ENCODE assay signal across 8 cellular contexts in the genomic region with DNA sequence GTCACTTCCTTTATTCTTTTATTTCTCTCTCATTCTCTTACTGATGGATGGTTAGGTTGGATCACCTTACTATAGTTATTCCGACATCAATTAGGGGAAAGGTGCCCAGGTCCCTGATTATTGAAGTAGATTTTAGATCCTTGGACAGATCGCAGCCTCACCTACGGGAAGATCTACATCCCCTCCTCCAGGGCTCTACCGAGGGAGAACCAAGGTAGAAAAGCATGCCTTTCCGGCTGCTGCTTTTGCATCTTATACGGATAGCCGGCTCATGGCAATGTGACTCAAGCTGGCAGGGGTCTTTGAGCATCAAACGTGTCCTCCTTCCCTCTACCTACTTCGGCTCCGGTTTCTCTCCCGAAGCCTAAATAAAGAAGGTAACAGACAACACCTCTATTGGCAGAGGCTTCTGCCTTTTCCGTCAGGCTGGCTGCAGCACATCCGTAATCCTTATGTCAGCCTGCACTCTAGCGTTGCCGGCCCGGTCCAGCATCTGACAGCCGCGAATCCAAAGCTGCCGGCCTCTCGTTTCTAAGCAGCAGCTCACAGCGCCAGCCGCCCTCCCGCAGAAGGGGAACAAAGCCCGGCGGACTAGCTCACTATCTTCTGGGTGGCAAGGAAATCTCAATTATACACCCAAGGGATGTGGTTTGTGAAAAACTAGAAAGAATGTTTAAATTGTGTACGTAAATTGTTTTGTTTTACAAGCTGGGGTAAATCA. TPM values are rescaled to one million over a fixed set of nuclear protein-coding genes. Genes with fewer than 3 reads are reported as not detected.
A peak's percentile ranks its signal among the peaks of the same experiment; 100 is the strongest.
DNase-seq lines count a peak whose midpoint lies in the region; ATAC-seq and TF ChIP-seq lines count a peak whose summit lies in the region.

No MANE protein-coding gene starts in this region.

- intact Hi-C loops in activated T-helper 1 cell treated with anti-CD3 and anti-CD28 coated beads, Interleukin-12 subunit alpha, Interleukin-12 subunit beta, Interleukin-2, Interleukin-4 antibody, amounts not matched to agents 30 ng/mL and 10 ng/mL and 1 ng/mL, durations not matched to agents 14 hours and 24 hours and 36 hours (cut with micrococcal nuclease): no loop called here

- peak overlapping the region; percentile 92 for H2AFZ ChIP-seq in neuronal stem cell (ENCODE audit: low read length)

- H3K27ac ChIP-seq in SJSA1 (no peak overlapping the region), neuronal stem cell (replicated peaks; ENCODE audit: low read length) (no peak overlapping the region)

- no peak overlapping the region for H3K18ac ChIP-seq in neuronal stem cell (ENCODE audit: low read length)

- H3K14ac ChIP-seq in neuronal stem cell (ENCODE audit: low read length): no peak overlapping the region

- DNase-seq in BE2C (peak; percentile 75), HAP-1 (ENCODE audit: low spot score in 2 of 2) (peak; percentile 59 to 79), SJSA1 (ENCODE audit: low read depth in 1 of 2, low spot score in 2 of 2) (peak; percentile 18 to 52), foreskin melanocyte (peak; percentile 38), neuronal stem cell (ENCODE audit: low spot score) (peak; percentile 51), NCI-H187 treated with DMSO at 0.1 percent for 48 hours (lab: John Stamatoyannopoulos, UW) (no peak)
- DNase-seq in natural killer cell treated with Interleukin-12 subunit alpha and Interleukin-12 subunit beta and Interleukin-15 and Interleukin-18, amount 100 ng/mL, for 72 hours (ENCODE audit: low spot score): no peak
- no peak for DNase-seq in activated T-helper 1 cell treated with anti-CD3 and anti-CD28 coated beads, Interleukin-12 subunit alpha, Interleukin-12 subunit beta, Interleukin-2, Interleukin-4 antibody, amounts not matched to agents 30 ng/mL and 10 ng/mL and 1 ng/mL, durations not matched to agents 14 hours and 24 hours and 36 hours (ENCODE audit: low spot score)

- no peak overlapping the region for H3K4ac ChIP-seq in neuronal stem cell (ENCODE audit: low read length)

- no peak overlapping the region for H2BK120ac ChIP-seq in neuronal stem cell (ENCODE audit: low read depth, low read length)

- no peak overlapping the region for H4K91ac ChIP-seq in neuronal stem cell (ENCODE audit: low read depth, low read length, poor library complexity)

- H2BK12ac ChIP-seq in neuronal stem cell (ENCODE audit: low read length): no peak overlapping the region

- peaks cover 35 to 57% of the 10 kb centered on the region in 2 donors for H3K27me3 Mint-ChIP-seq in natural killer cell treated with Interleukin-12 subunit alpha and Interleukin-12 subunit beta and Interleukin-15 and Interleukin-18, amount 100 ng/mL, for 72 hours
- H3K27me3 Mint-ChIP-seq in activated T-helper 1 cell treated with anti-CD3 and anti-CD28 coated beads, Interleukin-12 subunit alpha, Interleukin-12 subunit beta, Interleukin-2, Interleukin-4 antibody, amounts not matched to agents 30 ng/mL and 10 ng/mL and 1 ng/mL, durations not matched to agents 14 hours and 24 hours and 36 hours (ENCODE audit: insufficient read depth): peaks cover 23% of the 10 kb centered on the region

- no peak overlapping the region for H2BK15ac ChIP-seq in neuronal stem cell (ENCODE audit: low read length)

- H3K4me3 ChIP-seq in BE2C (ENCODE audit: low read depth, low read length) (peak overlapping the region; percentile 46), HAP-1 (no peak overlapping the region), SJSA1 (no peak overlapping the region), neuronal stem cell (ENCODE audit: low read length in 2 of 2) (peak overlapping the region in 1 of 2 donors; percentile 33)

- no peak overlapping the region for H3K9ac ChIP-seq in neuronal stem cell (ENCODE audit: low read depth, low read length, poor library complexity)

- no peak overlapping the region for H2AK5ac ChIP-seq in neuronal stem cell (ENCODE audit: low read depth, low read length)

- no peaks in the 10 kb centered on the region for H3K36me3 Mint-ChIP-seq in natural killer cell treated with Interleukin-12 subunit alpha and Interleukin-12 subunit beta and Interleukin-15 and Interleukin-18, amount 100 ng/mL, for 72 hours
- H3K36me3 Mint-ChIP-seq in activated T-helper 1 cell treated with anti-CD3 and anti-CD28 coated beads, Interleukin-12 subunit alpha, Interleukin-12 subunit beta, Interleukin-2, Interleukin-4 antibody, amounts not matched to agents 30 ng/mL and 10 ng/mL and 1 ng/mL, durations not matched to agents 14 hours and 24 hours and 36 hours (ENCODE audit: low read depth): no peaks in the 10 kb centered on the region

- no peaks in the 10 kb centered on the region for H3K4me1 Mint-ChIP-seq in natural killer cell treated with Interleukin-12 subunit alpha and Interleukin-12 subunit beta and Interleukin-15 and Interleukin-18, amount 100 ng/mL, for 72 hours (ENCODE audit: low read depth in 2 of 2)
- H3K4me1 Mint-ChIP-seq in activated T-helper 1 cell treated with anti-CD3 and anti-CD28 coated beads, Interleukin-12 subunit alpha, Interleukin-12 subunit beta, Interleukin-2, Interleukin-4 antibody, amounts not matched to agents 30 ng/mL and 10 ng/mL and 1 ng/mL, durations not matched to agents 14 hours and 24 hours and 36 hours (ENCODE audit: low read depth): no peaks in the 10 kb centered on the region

- peaks cover 38% of the 10 kb centered on the region for H3K27me3 ChIP-seq in BE2C
- no peaks in the 10 kb centered on the region for H3K27me3 ChIP-seq in HAP-1 (ENCODE audit: low read depth)
- peaks cover 60% of the 10 kb centered on the region for H3K27me3 ChIP-seq in SJSA1 (replicated peaks)
- H3K27me3 ChIP-seq in neuronal stem cell (ENCODE audit: control insufficient read depth in 3 of 3, insufficient read depth in 3 of 3, low read depth in 1 of 3, low read length in 3 of 3): no peaks in the 10 kb centered on the region

- in situ Hi-C loops in HAP-1 (cut with MboI; ENCODE audit: low sequenced_read_pairs): no loop called here

- H3K4me1 ChIP-seq in BE2C (peaks cover 6% of the 10 kb centered on the region; the same call in 1 of the 2 replicates), HAP-1 (peaks cover 32% of the 10 kb centered on the region), SJSA1 (replicated peaks) (no peaks in the 10 kb centered on the region), neuronal stem cell (ENCODE audit: control insufficient read depth in 2 of 2, insufficient read depth in 1 of 2, low read depth in 1 of 2, low read length in 2 of 2) (peaks cover 4 to 38% of the 10 kb centered on the region in 2 donors)

- no peaks in the 10 kb centered on the region for H3K9me3 Mint-ChIP-seq in natural killer cell treated with Interleukin-12 subunit alpha and Interleukin-12 subunit beta and Interleukin-15 and Interleukin-18, amount 100 ng/mL, for 72 hours
- H3K9me3 Mint-ChIP-seq in activated T-helper 1 cell treated with anti-CD3 and anti-CD28 coated beads, Interleukin-12 subunit alpha, Interleukin-12 subunit beta, Interleukin-2, Interleukin-4 antibody, amounts not matched to agents 30 ng/mL and 10 ng/mL and 1 ng/mL, durations not matched to agents 14 hours and 24 hours and 36 hours: no peaks in the 10 kb centered on the region

- peak; percentile 77 for TF ChIP-seq CTCF in BE2C (IDR thresholded peaks at IDR 0.05; ENCODE audit: low read depth, low read length)

- WGBS in neuronal stem cell (ENCODE audit: extremely low coverage in 2 of 2, insufficient read length in 2 of 2, insufficient replicate concordance in 1 of 2), 2 donors: no CpG with 5 or more reads among the region's 26 CpGs

- no peak overlapping the region for H3K4me3 Mint-ChIP-seq in natural killer cell treated with Interleukin-12 subunit alpha and Interleukin-12 subunit beta and Interleukin-15 and Interleukin-18, amount 100 ng/mL, for 72 hours
- no peak overlapping the region for H3K4me3 Mint-ChIP-seq in activated T-helper 1 cell treated with anti-CD3 and anti-CD28 coated beads, Interleukin-12 subunit alpha, Interleukin-12 subunit beta, Interleukin-2, Interleukin-4 antibody, amounts not matched to agents 30 ng/mL and 10 ng/mL and 1 ng/mL, durations not matched to agents 14 hours and 24 hours and 36 hours

- H3K9me3 ChIP-seq in BE2C: no peaks in the 10 kb centered on the region
- H3K9me3 ChIP-seq in HAP-1: no peaks in the 10 kb centered on the region
- H3K9me3 ChIP-seq in SJSA1 (replicated peaks): no peaks in the 10 kb centered on the region
- no peaks in the 10 kb centered on the region for H3K9me3 ChIP-seq in neuronal stem cell (replicated peaks in 1 of 2; ENCODE audit: control insufficient read depth in 2 of 2, insufficient read depth in 1 of 2, low read depth in 1 of 2, low read length in 2 of 2)

- peak overlapping the region; percentile 58 for H3K4me2 ChIP-seq in neuronal stem cell (ENCODE audit: insufficient read depth, low read length, poor library complexity, severe bottlenecking)

- H3K36me3 ChIP-seq in BE2C (no peaks in the 10 kb centered on the region), HAP-1 (replicated peaks) (no peaks in the 10 kb centered on the region), SJSA1 (no peaks in the 10 kb centered on the region), neuronal stem cell (replicated peaks in 1 of 2; ENCODE audit: control insufficient read depth in 2 of 2, insufficient read depth in 2 of 2, low read length in 2 of 2) (no peaks in the 10 kb centered on the region)

- H3K23ac ChIP-seq in neuronal stem cell (ENCODE audit: low read depth, low read length, poor library complexity): no peak overlapping the region

- no peak overlapping the region for H3K27ac Mint-ChIP-seq in natural killer cell treated with Interleukin-12 subunit alpha and Interleukin-12 subunit beta and Interleukin-15 and Interleukin-18, amount 100 ng/mL, for 72 hours
- no peak overlapping the region for H3K27ac Mint-ChIP-seq in activated T-helper 1 cell treated with anti-CD3 and anti-CD28 coated beads, Interleukin-12 subunit alpha, Interleukin-12 subunit beta, Interleukin-2, Interleukin-4 antibody, amounts not matched to agents 30 ng/mL and 10 ng/mL and 1 ng/mL, durations not matched to agents 14 hours and 24 hours and 36 hours

- H4K8ac ChIP-seq in neuronal stem cell (ENCODE audit: low read depth, low read length): no peak overlapping the region

- no peaks in the 10 kb centered on the region for H3K79me1 ChIP-seq in neuronal stem cell (ENCODE audit: low read depth, low read length)

- no peak for ATAC-seq in natural killer cell treated with Interleukin-12 subunit alpha and Interleukin-12 subunit beta and Interleukin-15 and Interleukin-18, amount 100 ng/mL, for 72 hours

- no peak overlapping the region for H2BK5ac ChIP-seq in neuronal stem cell (ENCODE audit: low read length)

RNA-seq across cellular contexts. Expression of a gene that starts 46.9 kb away (rescaled TPM):
- 19.4 TPM for polyA plus RNA-seq in BE2C (2012; ENCODE audit: insufficient read depth, insufficient read length, low read depth)
- not detected in 2 replicates for total RNA-seq in SJSA1 (2014; rRNA removed; shearing (Covaris generic))
- 0.07 TPM for polyA plus RNA-seq in neuronal stem cell (2013, experiment 1 of 2)
- polyA plus RNA-seq in neuronal stem cell (2013, experiment 2 of 2): 0.06 TPM
- not detected for total RNA-seq in natural killer cell treated with Interleukin-12 subunit alpha and Interleukin-12 subunit beta and Interleukin-15 and Interleukin-18, amount 100 ng/mL, for 72 hours
- total RNA-seq in activated T-helper 1 cell treated with anti-CD3 and anti-CD28 coated beads, Interleukin-12 subunit alpha, Interleukin-12 subunit beta, Interleukin-2, Interleukin-4 antibody, amounts not matched to agents 30 ng/mL and 10 ng/mL and 1 ng/mL, durations not matched to agents 14 hours and 24 hours and 36 hours: not detected in 2 replicates

Comparison
In these comparisons a context has a peak if more than half of its experiments do, and no peak if none do; other contexts are left out.
1. DNase-seq: peak in BE2C (single experiment), HAP-1 (2 of 2), SJSA1 (2 of 2), foreskin melanocyte (single experiment) and neuronal stem cell (single experiment); none in NCI-H187 treated with DMSO at 0.1 percent for 48 hours (single experiment), natural killer cell treated with Interleukin-12 subunit alpha and Interleukin-12 subunit beta and Interleukin-15 and Interleukin-18, amount 100 ng/mL, for 72 hours (single experiment) and activated T-helper 1 cell treated with anti-CD3 and anti-CD28 coated beads, Interleukin-12 subunit alpha, Interleukin-12 subunit beta, Interleukin-2, Interleukin-4 antibody, amounts not matched to agents 30 ng/mL and 10 ng/mL and 1 ng/mL, durations not matched to agents 14 hours and 24 hours and 36 hours (single experiment).